Comparison of ENCODE assay signal across 1 cellular context in genomic region chr13:52924241-52925148, GRCh38.
TF ChIP-seq lines count a peak whose summit lies in the region.

No MANE protein-coding gene starts in this region.

TF ChIP-seq in H1, 55 proteins besides CTCF, POLR2A, EP300 and RAD21:
- TF ChIP-seq ATF3 (IDR thresholded peaks at IDR 0.05; ENCODE audit: insufficient read depth, low read depth, low read length) (no peak), CTBP2 (IDR thresholded peaks at IDR 0.05; ENCODE audit: borderline replicate concordance, insufficient read depth, insufficient read length, low read length) (no peak), NANOG (IDR thresholded peaks at IDR 0.05; ENCODE audit: insufficient read depth, low read depth, low read length, poor library complexity, severe bottlenecking) (no peak), TAF7 (optimal IDR thresholded peaks at IDR 0.05; ENCODE audit: borderline replicate concordance, low read depth, low read length) (no peak), RNF2 (IDR thresholded peaks at IDR 0.05; ENCODE audit: borderline replicate concordance, low read depth, low read length, missing control alignments, poor library complexity, severe bottlenecking) (no peak), TEAD4 (IDR thresholded peaks at IDR 0.05; ENCODE audit: low read depth, low read length) (no peak), TCF12 (IDR thresholded peaks at IDR 0.05; ENCODE audit: low read depth, low read length) (no peak), SIRT6 (IDR thresholded peaks at IDR 0.05; ENCODE audit: low read length) (no peak), GTF2F1 (IDR thresholded peaks at IDR 0.05; ENCODE audit: borderline replicate concordance, low read depth, low read length) (no peak)
